ENCODE assay signal across 22 cellular contexts in the genomic region with DNA sequence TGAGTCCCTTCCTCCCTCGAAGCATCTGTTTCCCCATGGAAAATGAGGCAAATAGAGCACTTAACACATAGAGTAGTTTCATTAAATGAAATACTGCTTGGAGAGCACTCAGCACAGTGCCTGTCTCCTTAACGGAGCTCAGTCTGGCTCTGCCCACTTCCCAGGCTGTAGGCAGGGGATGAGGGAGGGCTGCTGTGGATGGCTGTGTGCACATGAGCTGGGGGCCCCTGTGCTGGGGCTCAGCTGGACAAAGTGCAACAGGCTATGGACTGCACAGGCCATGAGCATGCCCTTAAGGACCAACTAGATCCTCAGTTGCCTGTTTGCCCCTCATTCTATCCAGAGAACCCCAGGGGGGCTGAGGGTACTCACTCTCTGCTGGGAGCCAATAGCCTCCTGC. TPM values are rescaled to one million over a fixed set of nuclear protein-coding genes. Genes with fewer than 3 reads are reported as not detected.
DNase-seq lines count a peak whose midpoint lies in the region; ATAC-seq and TF ChIP-seq lines count a peak whose summit lies in the region.
"Had no signal": no experiment of that assay in that cellular context is flagged by ENCODE, and none has a peak within 500 bp of the region (broad histone marks: within the 10 kb centered on the region; RNA-seq: fewer than 3 reads in every experiment).

No MANE protein-coding gene starts in this region.

- no peak overlapping the region for H4K5ac ChIP-seq in IMR-90 (ENCODE audit: low read depth, low read length)

- TF ChIP-seq EP300 in tibial nerve (IDR thresholded peaks at IDR 0.05): no peak

- no peak overlapping the region; the same call in 1 of the 2 replicates for H3K27ac ChIP-seq in IMR-90 (ENCODE audit: insufficient read depth, low read length)
- peak overlapping the region in 44 of 59 donors; percentile 1 to 99 (median 90) for H3K27ac ChIP-seq in dorsolateral prefrontal cortex
- H3K27ac ChIP-seq in osteoblast (ENCODE audit: low read depth, low read length): no peak overlapping the region
- H3K27ac ChIP-seq in tibial nerve: peak overlapping the region in 3 of 4 donors; percentile 31 to 98 (median 97)
- H3K27ac ChIP-seq: epithelial cell of prostate, parathyroid adenoma, upper lobe of right lung had no signal

- H3K27ac Mint-ChIP-seq in activated naive CD4-positive, alpha-beta T cell treated with anti-CD3 and anti-CD28 coated beads, Interleukin-2, amount 10 ng/mL, durations not matched to agents 7 days and 5 days: no peak overlapping the region
- H3K27ac Mint-ChIP-seq: activated naive CD4-positive, alpha-beta T cell treated with anti-CD3 and anti-CD28 coated beads, Interleukin-2, amount 50 U/mL, for 72 hours; activated T-helper 17 cell treated with anti-CD3 and anti-CD28 coated beads, Interleukin-2, amount 50 U/mL, for 72 hours had no signal

- H3K4me1 ChIP-seq in IMR-90 (ENCODE audit: control insufficient read depth, insufficient read depth, low read length): peaks cover 55% of the 10 kb centered on the region
- peaks cover 30% of the 10 kb centered on the region for H3K4me1 ChIP-seq in osteoblast (ENCODE audit: insufficient read depth, low read length)
- peaks cover 0 to 69% (median 55%) of the 10 kb centered on the region in 4 donors for H3K4me1 ChIP-seq in tibial nerve
- H3K4me1 ChIP-seq: parathyroid adenoma had no signal

- no CpG with 5 or more reads among the region's 2 CpGs for WGBS in IMR-90 (ENCODE audit: extremely low coverage in 2 of 2, insufficient read length in 1 of 2), 2 experiments
- 29 to 36% methylated on average over 2 of the region's 2 CpGs for WGBS in tibial nerve, 2 donors

- no peak for TF ChIP-seq RAD21 in IMR-90 (IDR thresholded peaks at IDR 0.05; ENCODE audit: low read length)

- peak overlapping the region; percentile 30 for H2AK9ac ChIP-seq in IMR-90 (replicated peaks; ENCODE audit: low read depth, low read length, poor library complexity)

- intact Hi-C loops in IMR-90 (cut with micrococcal nuclease) (no loop called here), dorsolateral prefrontal cortex (cut with DNase I) (no loop called here)

- H3K4me3 ChIP-seq in IMR-90 (ENCODE audit: insufficient read depth, low read depth, low read length) (no peak overlapping the region), dorsolateral prefrontal cortex (no peak overlapping the region), osteoblast (ENCODE audit: insufficient read depth, low read length) (no peak overlapping the region), tibial nerve (no peak overlapping the region)
- H3K4me3 ChIP-seq: upper lobe of right lung had no signal

- BruUV-seq in IMR-90 (replicated peaks; lab: Mats Ljungman, UMichigan): no TSS peak

- H2AFZ ChIP-seq in IMR-90 (replicated peaks; ENCODE audit: low read length, poor library complexity) (no peak overlapping the region), osteoblast (ENCODE audit: low read length) (no peak overlapping the region)
- H2AFZ ChIP-seq: parathyroid adenoma had no signal

- H3K18ac ChIP-seq in IMR-90 (ENCODE audit: low read depth, low read length): no peak overlapping the region

- H2BK15ac ChIP-seq in IMR-90 (ENCODE audit: low read depth, low read length): no peak overlapping the region

- no peak for ATAC-seq in IMR-90 (ENCODE audit: low read depth)
- ATAC-seq: activated naive CD4-positive, alpha-beta T cell treated with anti-CD3 and anti-CD28 coated beads, Interleukin-2, amount 50 U/mL, for 72 hours; activated T-helper 17 cell treated with anti-CD3 and anti-CD28 coated beads, Interleukin-2, amount 50 U/mL, for 72 hours; left ventricle myocardium superior; upper lobe of right lung had no signal

- no peak overlapping the region for H2BK20ac ChIP-seq in IMR-90 (ENCODE audit: low read depth, low read length)

- DNase-seq in IMR-90 (no peak), dorsolateral prefrontal cortex (peak in 1 of 10 donors; percentile 7), osteoblast (ENCODE audit: insufficient read length, low spot score, missing footprints) (peak; percentile 76), tibial nerve (ENCODE audit: low spot score in 2 of 2) (peak in 1 of 2 donors; percentile 3), erythroblast (lab: John Stamatoyannopoulos, UW) (no peak), SHP77 (lab: John Stamatoyannopoulos, UW) (no peak)
- DNase-seq in activated naive CD4-positive, alpha-beta T cell treated with anti-CD3 and anti-CD28 coated beads, Interleukin-2, amount 10 ng/mL, durations not matched to agents 7 days and 5 days: no peak
- DNase-seq: activated CD8-positive, alpha-beta memory T cell treated with anti-CD3 and anti-CD28 coated beads, Interleukin-2, amount 50 U/mL, for 48 hours; cerebellar nuclear complex; effector CD4-positive, alpha-beta T cell; left ventricle myocardium superior; midbrain; NCI-H1105; NCI-H2029; NCI-H226; NCI-H774; upper lobe of right lung had no signal

- H3K4ac ChIP-seq in IMR-90 (ENCODE audit: low read depth, low read length): no peak overlapping the region

- H3K9me1 ChIP-seq in IMR-90 (ENCODE audit: insufficient read depth, low read length): peaks cover 37% of the 10 kb centered on the region

- POLR2A ChIA-PET in IMR-90 (lab: Charles Lee; ENCODE audit: unreplicated experiment): no interaction called here

- CTCF ChIA-PET in IMR-90 (lab: Yijun Ruan, JAX): no interaction called here
- CTCF ChIA-PET in activated naive CD4-positive, alpha-beta T cell treated with anti-CD3 and anti-CD28 coated beads, Interleukin-2, amount 10 ng/mL, durations not matched to agents 7 days and 5 days (lab: Charles Lee): no interaction called here

- H3K36me3 ChIP-seq in IMR-90 (ENCODE audit: control insufficient read depth, insufficient read depth, low read length): peaks cover 46% of the 10 kb centered on the region
- H3K36me3 ChIP-seq in osteoblast (ENCODE audit: insufficient read depth, low read length): peaks cover 63% of the 10 kb centered on the region
- peaks cover 0 to 56% (median 0%) of the 10 kb centered on the region in 3 donors for H3K36me3 ChIP-seq in tibial nerve

- H2BK5ac ChIP-seq in IMR-90 (ENCODE audit: low read depth, low read length, poor library complexity, severe bottlenecking): no peak overlapping the region

- no peak overlapping the region for H3K14ac ChIP-seq in IMR-90 (replicated peaks; ENCODE audit: low read depth, low read length)

- H3K79me1 ChIP-seq in IMR-90 (ENCODE audit: low read depth in 1 of 2, low read length in 2 of 2): peaks cover 42 to 73% of the 10 kb centered on the region in 2 experiments

- TF ChIP-seq POLR2A in IMR-90 (IDR thresholded peaks at IDR 0.05; ENCODE audit: low read depth, low read length) (no peak), tibial nerve (IDR thresholded peaks at IDR 0.05) (no peak), erythroblast (IDR thresholded peaks at IDR 0.05; ENCODE audit: low read length) (no peak)

- H3K27me3 ChIP-seq in IMR-90 (ENCODE audit: control insufficient read depth, insufficient read depth, low read length) (no peaks in the 10 kb centered on the region), dorsolateral prefrontal cortex (no peaks in the 10 kb centered on the region), osteoblast (ENCODE audit: insufficient read depth, low read length) (no peaks in the 10 kb centered on the region), tibial nerve (no peaks in the 10 kb centered on the region)
- H3K27me3 ChIP-seq: upper lobe of right lung had no signal

- in situ Hi-C loops in IMR-90 (cut with MboI; ENCODE audit: low sequenced_read_pairs): no loop called here

- no peak overlapping the region for H3K23ac ChIP-seq in IMR-90 (ENCODE audit: low read depth, low read length)

- no peak overlapping the region for H4K91ac ChIP-seq in IMR-90 (ENCODE audit: insufficient read depth, low read depth, low read length)

- H4K20me1 ChIP-seq in IMR-90 (ENCODE audit: insufficient read depth, low read length): peaks cover 5% of the 10 kb centered on the region; the same call in 1 of the 2 replicates
- peaks cover 18% of the 10 kb centered on the region for H4K20me1 ChIP-seq in osteoblast (ENCODE audit: insufficient read depth, low read length)

- no peak overlapping the region for H3K4me3 Mint-ChIP-seq in activated naive CD4-positive, alpha-beta T cell treated with anti-CD3 and anti-CD28 coated beads, Interleukin-2, amount 10 ng/mL, durations not matched to agents 7 days and 5 days
- H3K4me3 Mint-ChIP-seq: activated T-helper 17 cell treated with anti-CD3 and anti-CD28 coated beads, Interleukin-2, amount 50 U/mL, for 72 hours; natural killer cell treated with Interleukin-12 subunit alpha and Interleukin-12 subunit beta and Interleukin-15 and Interleukin-18, amount 100 ng/mL, for 72 hours had no signal

- H3K79me2 ChIP-seq in osteoblast (ENCODE audit: insufficient read depth, low read length): peaks cover 56% of the 10 kb centered on the region

- no peak overlapping the region for H2AK5ac ChIP-seq in IMR-90 (ENCODE audit: low read depth, low read length)

- H2BK120ac ChIP-seq in IMR-90 (ENCODE audit: low read depth, low read length): no peak overlapping the region

- no peaks in the 10 kb centered on the region for H3K9me3 ChIP-seq in IMR-90 (ENCODE audit: control insufficient read depth, insufficient read depth, low read length)
- H3K9me3 ChIP-seq in osteoblast (ENCODE audit: low read depth, low read length): no peaks in the 10 kb centered on the region
- no peaks in the 10 kb centered on the region for H3K9me3 ChIP-seq in tibial nerve
- H3K9me3 ChIP-seq: upper lobe of right lung had no signal

- peaks cover 4% of the 10 kb centered on the region for H3K27me3 Mint-ChIP-seq in activated naive CD4-positive, alpha-beta T cell treated with anti-CD3 and anti-CD28 coated beads, Interleukin-2, amount 10 ng/mL, durations not matched to agents 7 days and 5 days
- H3K27me3 Mint-ChIP-seq: activated T-helper 17 cell treated with anti-CD3 and anti-CD28 coated beads, Interleukin-2, amount 50 U/mL, for 72 hours; natural killer cell treated with Interleukin-12 subunit alpha and Interleukin-12 subunit beta and Interleukin-15 and Interleukin-18, amount 100 ng/mL, for 72 hours had no signal

- no peaks in the 10 kb centered on the region for H3K9me3 Mint-ChIP-seq in activated naive CD4-positive, alpha-beta T cell treated with anti-CD3 and anti-CD28 coated beads, Interleukin-2, amount 10 ng/mL, durations not matched to agents 7 days and 5 days
- H3K9me3 Mint-ChIP-seq: activated T-helper 17 cell treated with anti-CD3 and anti-CD28 coated beads, Interleukin-2, amount 50 U/mL, for 72 hours; natural killer cell treated with Interleukin-12 subunit alpha and Interleukin-12 subunit beta and Interleukin-15 and Interleukin-18, amount 100 ng/mL, for 72 hours had no signal

- H3K4me1 Mint-ChIP-seq in activated naive CD4-positive, alpha-beta T cell treated with anti-CD3 and anti-CD28 coated beads, Interleukin-2, amount 10 ng/mL, durations not matched to agents 7 days and 5 days: no peaks in the 10 kb centered on the region

- H3K9ac ChIP-seq in IMR-90 (ENCODE audit: low read depth, low read length): no peak overlapping the region
- H3K9ac ChIP-seq: parathyroid adenoma had no signal

- H3K4me2 ChIP-seq in IMR-90 (ENCODE audit: low read depth, low read length): no peak overlapping the region
- H3K4me2 ChIP-seq in osteoblast (ENCODE audit: insufficient read depth, low read length): no peak overlapping the region

- no peaks in the 10 kb centered on the region for H3K36me3 Mint-ChIP-seq in activated naive CD4-positive, alpha-beta T cell treated with anti-CD3 and anti-CD28 coated beads, Interleukin-2, amount 10 ng/mL, durations not matched to agents 7 days and 5 days
- H3K36me3 Mint-ChIP-seq: activated naive CD4-positive, alpha-beta T cell treated with anti-CD3 and anti-CD28 coated beads, Interleukin-2, amount 50 U/mL, for 72 hours; natural killer cell treated with Interleukin-12 subunit alpha and Interleukin-12 subunit beta and Interleukin-15 and Interleukin-18, amount 100 ng/mL, for 72 hours had no signal

- H3K56ac ChIP-seq in IMR-90 (ENCODE audit: extremely low read depth, insufficient read depth, low read length): no peak overlapping the region

- dilution Hi-C loops in IMR-90 (cut with HindIII; ENCODE audit: low sequenced_read_pairs, unreplicated experiment): no loop called here

- TF ChIP-seq CTCF in IMR-90 (conservative IDR thresholded peaks at IDR 0.05; ENCODE audit: low read depth, low read length) (no peak), dorsolateral prefrontal cortex (IDR thresholded peaks at IDR 0.05 in 54 of 56, conservative IDR thresholded peaks at IDR 0.05 in 2 of 56; ENCODE audit: low read depth in 1 of 56, partially characterized antibody in 56 of 56) (no peak), osteoblast (IDR thresholded peaks at IDR 0.05; ENCODE audit: extremely low read depth, low read depth, low read length) (no peak), tibial nerve (IDR thresholded peaks at IDR 0.05) (no peak)

- H4K8ac ChIP-seq in IMR-90 (ENCODE audit: low read depth in 2 of 2, low read length in 2 of 2): no peak overlapping the region

RNA-seq across cellular contexts. Expression of gene ZCCHC24, which starts 14.5 kb away (rescaled TPM):
- 12.2 and 15.1 TPM in 2 replicates for total RNA-seq in IMR-90 (2012; rRNA removed)
- polyA plus RNA-seq in IMR-90 (2012; rRNA removed): 25.9 and 29.9 TPM in 2 replicates
- polyA plus RNA-seq in IMR-90 (2012; cell fraction: cytosol; rRNA removed): 19.8 and 29.3 TPM in 2 replicates
- polyA plus RNA-seq in IMR-90 (2012; cell fraction: nucleus; rRNA removed; ENCODE audit: low replicate concordance): 22.4 and 28.3 TPM in 2 replicates
- total RNA-seq in dorsolateral prefrontal cortex: 100 to 1,000 TPM in 56 of 120 experiments, 10 to 100 TPM in 64; 46.7 to 245 (median 97.2) TPM
- total RNA-seq in osteoblast: 48.5 and 69.5 TPM in 2 replicates
- total RNA-seq in tibial nerve: 100 to 1,000 TPM; 122 to 165 (median 138) TPM

Comparison
In these comparisons a context has a peak if more than half of its experiments do, and no peak if none do; other contexts are left out.
1. H3K27ac ChIP-seq: peak in dorsolateral prefrontal cortex (44 of 59) and tibial nerve (3 of 4); none in IMR-90 (single experiment) and osteoblast (single experiment).